32 cellular contexts compared by ENCODE assay signal in the genomic region with DNA sequence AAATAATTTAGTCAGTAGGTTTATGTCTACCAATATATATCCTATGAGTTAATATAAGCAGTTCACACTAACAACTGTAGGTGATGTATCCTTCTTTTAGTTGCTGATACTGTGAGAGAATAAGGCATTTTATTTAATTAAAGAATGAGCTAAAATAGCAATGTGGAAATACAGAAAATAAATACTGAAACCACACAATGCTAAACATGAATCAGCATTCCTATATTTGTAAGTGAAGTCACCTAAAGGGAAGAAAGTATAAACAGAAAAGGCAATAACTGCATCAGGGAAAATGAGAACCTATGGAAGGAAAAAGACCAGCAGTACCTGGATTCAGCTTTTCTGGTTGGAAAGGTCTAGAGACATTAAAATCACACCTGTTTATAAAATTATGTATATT.
"Had no signal": no experiment of that assay in that cellular context is flagged by ENCODE, and none has a peak within 500 bp of the region (broad histone marks: within the 10 kb centered on the region; RNA-seq: fewer than 3 reads in every experiment).

No MANE protein-coding gene starts in this region.

- ATAC-seq: activated naive CD4-positive, alpha-beta T cell treated with anti-CD3 and anti-CD28 coated beads, Interleukin-2, amount 50 U/mL, for 72 hours; activated T-cell treated with anti-CD3 and anti-CD28 coated beads, Interleukin-2, amount 50 U/mL, for 4 hours; body of pancreas had no signal

- H3K27ac Mint-ChIP-seq: activated B cell treated with CpG ODN at 0.5 μM for 24 hours; activated CD4-positive, alpha-beta memory T cell treated with anti-CD3 and anti-CD28 coated beads for 36 hours; activated naive CD4-positive, alpha-beta T cell treated with anti-CD3 and anti-CD28 coated beads for 36 hours; activated naive CD4-positive, alpha-beta T cell treated with anti-CD3 and anti-CD28 coated beads, Interleukin-2, amount 50 U/mL, for 72 hours; activated T-helper 1 cell treated with anti-CD3 and anti-CD28 coated beads, Interleukin-12 subunit alpha, Interleukin-12 subunit beta, Interleukin-2, Interleukin-4 antibody, amounts not matched to agents 30 ng/mL and 10 ng/mL and 1 ng/mL, durations not matched to agents 14 hours and 24 hours and 36 hours had no signal

- H3K27ac ChIP-seq: adrenal gland, body of pancreas, breast epithelium, VCaP had no signal

- H3K27me3 ChIP-seq: adrenal gland, body of pancreas, breast epithelium, MG63 had no signal

- H3K4me3 ChIP-seq: adrenal gland, body of pancreas, breast epithelium, MG63 had no signal

- H3K36me3 ChIP-seq: adrenal gland, breast epithelium, MG63 had no signal

- DNase-seq: activated B cell treated with CpG ODN at 0.5 μM for 24 hours; activated CD4-positive, alpha-beta memory T cell treated with anti-CD3 and anti-CD28 coated beads for 36 hours; activated CD4-positive, alpha-beta T cell treated with anti-CD3 and anti-CD28 coated beads for 4 hours; activated CD4-positive, alpha-beta T cell treated with anti-CD3 and anti-CD28 coated beads, Interleukin-2, amount 50 U/mL, for 1 hour; activated CD4-positive, CD25-positive, alpha-beta regulatory T cell treated with anti-CD3 and anti-CD28 coated beads, Interleukin-2, amount 50 U/mL, for 72 hours; activated CD8-positive, alpha-beta memory T cell treated with anti-CD3 and anti-CD28 coated beads, Interleukin-2, amount 50 U/mL, for 4 hours; activated gamma-delta T cell treated with Interleukin-2 at 50 U/mL for 16 hours; activated naive CD4-positive, alpha-beta T cell treated with anti-CD3 and anti-CD28 coated beads for 36 hours; activated T-cell treated with anti-CD3 and anti-CD28 coated beads for 4 hours; activated T-cell treated with anti-CD3 and anti-CD28 coated beads, Interleukin-2, amount 50 U/mL, for 4 hours; adrenal gland; body of pancreas; Kasumi-1; KBM-7; MG63; MV-4-11; NCI-H1092; NCI-H1436 treated with DMSO at 0.1 percent for 48 hours; NCI-H1694 treated with DMSO at 0.1 percent for 48 hours; NCI-H2029; NCI-H345; NCI-H524 treated with DMSO at 0.1 percent for 48 hours; NK-92 treated with Interleukin-12 subunit alpha and Interleukin-12 subunit beta, amount 100 ng/mL, for 24 hours; Right ventricle myocardium superior; SW 1271; T-helper 1 cell; T-helper 2 cell; T-helper 9 cell had no signal

- H3K27me3 Mint-ChIP-seq: activated B cell treated with CpG ODN at 0.5 μM for 24 hours; activated CD4-positive, alpha-beta memory T cell treated with anti-CD3 and anti-CD28 coated beads for 36 hours had no signal

- H3K4me1 ChIP-seq: adrenal gland, breast epithelium had no signal

- H3K9me3 Mint-ChIP-seq: activated B cell treated with CpG ODN at 0.5 μM for 24 hours; activated CD4-positive, alpha-beta memory T cell treated with anti-CD3 and anti-CD28 coated beads for 36 hours; activated naive CD4-positive, alpha-beta T cell treated with anti-CD3 and anti-CD28 coated beads for 36 hours; activated naive CD4-positive, alpha-beta T cell treated with anti-CD3 and anti-CD28 coated beads, Interleukin-2, amount 50 U/mL, for 72 hours; activated T-cell treated with anti-CD3 and anti-CD28 coated beads, Interleukin-2, amount 50 U/mL, for 4 hours; activated T-helper 1 cell treated with anti-CD3 and anti-CD28 coated beads, Interleukin-12 subunit alpha, Interleukin-12 subunit beta, Interleukin-2, Interleukin-4 antibody, amounts not matched to agents 30 ng/mL and 10 ng/mL and 1 ng/mL, durations not matched to agents 14 hours and 24 hours and 36 hours had no signal

- H3K4me3 Mint-ChIP-seq: activated B cell treated with CpG ODN at 0.5 μM for 24 hours; activated CD4-positive, alpha-beta memory T cell treated with anti-CD3 and anti-CD28 coated beads for 36 hours; activated naive CD4-positive, alpha-beta T cell treated with anti-CD3 and anti-CD28 coated beads for 36 hours; activated T-cell treated with anti-CD3 and anti-CD28 coated beads, Interleukin-2, amount 50 U/mL, for 4 hours; activated T-helper 1 cell treated with anti-CD3 and anti-CD28 coated beads, Interleukin-12 subunit alpha, Interleukin-12 subunit beta, Interleukin-2, Interleukin-4 antibody, amounts not matched to agents 30 ng/mL and 10 ng/mL and 1 ng/mL, durations not matched to agents 14 hours and 24 hours and 36 hours had no signal

- H3K9me3 ChIP-seq: adrenal gland, body of pancreas, breast epithelium, MG63 had no signal

- H3K36me3 Mint-ChIP-seq: activated CD4-positive, alpha-beta memory T cell treated with anti-CD3 and anti-CD28 coated beads for 36 hours; activated naive CD4-positive, alpha-beta T cell treated with anti-CD3 and anti-CD28 coated beads, Interleukin-2, amount 50 U/mL, for 72 hours had no signal
